ENCODE assay signal across 1 cellular context in the genomic region with DNA sequence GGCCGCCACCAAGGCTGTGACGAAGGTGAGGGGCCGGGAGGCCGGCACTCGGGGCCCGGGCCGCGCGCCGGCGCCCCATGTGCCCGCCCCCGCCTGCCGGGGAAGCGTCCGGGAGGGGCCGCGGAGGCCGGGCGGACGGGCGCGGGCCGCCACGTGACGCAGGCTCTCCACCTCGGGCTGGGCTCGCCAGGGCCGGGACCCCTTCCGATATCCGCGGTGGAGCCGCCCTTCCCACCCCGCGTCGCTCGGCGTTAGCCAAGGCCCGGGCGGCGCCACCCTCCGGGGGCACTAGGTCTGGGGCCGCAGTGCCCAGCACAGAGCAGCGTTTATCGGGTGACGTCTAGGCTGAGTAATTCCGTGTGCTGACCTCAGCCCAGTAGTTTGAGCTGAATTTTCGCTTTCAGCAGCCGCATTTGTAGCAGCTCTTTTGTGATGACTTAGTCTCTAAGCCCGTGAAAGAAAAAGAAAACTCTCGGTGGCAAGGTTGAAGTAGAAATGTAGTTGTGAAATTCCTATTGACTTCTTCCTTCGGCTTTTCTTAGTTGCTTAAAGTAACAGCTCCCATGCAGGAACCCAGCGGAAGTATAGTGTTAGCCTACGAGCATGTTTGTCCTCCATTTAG.
TF ChIP-seq lines count a peak whose summit lies in the region.

No MANE protein-coding gene starts in this region.

TF ChIP-seq in GM12878, 131 proteins besides CTCF, POLR2A, EP300 and RAD21 (continued from another document and continues in another):
- no peak for TF ChIP-seq HDAC6 (IDR thresholded peaks at IDR 0.05; ENCODE audit: unreplicated experiment)
- TF ChIP-seq POLR2AphosphoS2 (IDR thresholded peaks at IDR 0.05; ENCODE audit: low read depth, low read length) = no peak; the same call in 1 of the 2 replicates
- no peak for TF ChIP-seq GABPA (IDR thresholded peaks at IDR 0.05; ENCODE audit: low read depth)
- no peak for TF ChIP-seq SIX5 (IDR thresholded peaks at IDR 0.05; ENCODE audit: low read depth, low read length, severe bottlenecking)
- TF ChIP-seq TCF12 (IDR thresholded peaks at IDR 0.05; ENCODE audit: low read depth, low read length) = 0 out of 2 replicates have a peak, but pooled peaks have one; percentile 4
- TF ChIP-seq ESRRA (IDR thresholded peaks at IDR 0.05; ENCODE audit: low read length) = no peak
- TF ChIP-seq CBX5 (IDR thresholded peaks at IDR 0.05; ENCODE audit: low read depth) = no peak
- TF ChIP-seq MYC (IDR thresholded peaks at IDR 0.05; ENCODE audit: insufficient read depth, insufficient read length, insufficient replicate concordance, low read length, severe bottlenecking) = no peak
- TF ChIP-seq, protein P1, sequence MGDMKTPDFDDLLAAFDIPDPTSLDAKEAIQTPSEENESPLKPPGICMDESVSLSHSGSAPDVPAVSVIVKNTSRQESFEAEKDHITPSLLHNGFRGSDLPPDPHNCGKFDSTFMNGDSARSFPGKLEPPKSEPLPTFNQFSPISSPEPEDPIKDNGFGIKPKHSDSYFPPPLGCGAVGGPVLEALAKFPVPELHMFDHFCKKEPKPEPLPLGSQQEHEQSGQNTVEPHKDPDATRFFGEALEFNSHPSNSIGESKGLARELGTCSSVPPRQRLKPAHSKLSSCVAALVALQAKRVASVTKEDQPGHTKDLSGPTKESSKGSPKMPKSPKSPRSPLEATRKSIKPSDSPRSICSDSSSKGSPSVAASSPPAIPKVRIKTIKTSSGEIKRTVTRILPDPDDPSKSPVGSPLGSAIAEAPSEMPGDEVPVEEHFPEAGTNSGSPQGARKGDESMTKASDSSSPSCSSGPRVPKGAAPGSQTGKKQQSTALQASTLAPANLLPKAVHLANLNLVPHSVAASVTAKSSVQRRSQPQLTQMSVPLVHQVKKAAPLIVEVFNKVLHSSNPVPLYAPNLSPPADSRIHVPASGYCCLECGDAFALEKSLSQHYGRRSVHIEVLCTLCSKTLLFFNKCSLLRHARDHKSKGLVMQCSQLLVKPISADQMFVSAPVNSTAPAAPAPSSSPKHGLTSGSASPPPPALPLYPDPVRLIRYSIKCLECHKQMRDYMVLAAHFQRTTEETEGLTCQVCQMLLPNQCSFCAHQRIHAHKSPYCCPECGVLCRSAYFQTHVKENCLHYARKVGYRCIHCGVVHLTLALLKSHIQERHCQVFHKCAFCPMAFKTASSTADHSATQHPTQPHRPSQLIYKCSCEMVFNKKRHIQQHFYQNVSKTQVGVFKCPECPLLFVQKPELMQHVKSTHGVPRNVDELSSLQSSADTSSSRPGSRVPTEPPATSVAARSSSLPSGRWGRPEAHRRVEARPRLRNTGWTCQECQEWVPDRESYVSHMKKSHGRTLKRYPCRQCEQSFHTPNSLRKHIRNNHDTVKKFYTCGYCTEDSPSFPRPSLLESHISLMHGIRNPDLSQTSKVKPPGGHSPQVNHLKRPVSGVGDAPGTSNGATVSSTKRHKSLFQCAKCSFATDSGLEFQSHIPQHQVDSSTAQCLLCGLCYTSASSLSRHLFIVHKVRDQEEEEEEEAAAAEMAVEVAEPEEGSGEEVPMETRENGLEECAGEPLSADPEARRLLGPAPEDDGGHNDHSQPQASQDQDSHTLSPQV (IDR thresholded peaks at IDR 0.05) = no peak
- no peak for TF ChIP-seq TCF7 (IDR thresholded peaks at IDR 0.05; ENCODE audit: borderline replicate concordance)
- TF ChIP-seq CBX3 (IDR thresholded peaks at IDR 0.05; ENCODE audit: borderline replicate concordance, low read depth) = no peak
- TF ChIP-seq, protein P2, sequence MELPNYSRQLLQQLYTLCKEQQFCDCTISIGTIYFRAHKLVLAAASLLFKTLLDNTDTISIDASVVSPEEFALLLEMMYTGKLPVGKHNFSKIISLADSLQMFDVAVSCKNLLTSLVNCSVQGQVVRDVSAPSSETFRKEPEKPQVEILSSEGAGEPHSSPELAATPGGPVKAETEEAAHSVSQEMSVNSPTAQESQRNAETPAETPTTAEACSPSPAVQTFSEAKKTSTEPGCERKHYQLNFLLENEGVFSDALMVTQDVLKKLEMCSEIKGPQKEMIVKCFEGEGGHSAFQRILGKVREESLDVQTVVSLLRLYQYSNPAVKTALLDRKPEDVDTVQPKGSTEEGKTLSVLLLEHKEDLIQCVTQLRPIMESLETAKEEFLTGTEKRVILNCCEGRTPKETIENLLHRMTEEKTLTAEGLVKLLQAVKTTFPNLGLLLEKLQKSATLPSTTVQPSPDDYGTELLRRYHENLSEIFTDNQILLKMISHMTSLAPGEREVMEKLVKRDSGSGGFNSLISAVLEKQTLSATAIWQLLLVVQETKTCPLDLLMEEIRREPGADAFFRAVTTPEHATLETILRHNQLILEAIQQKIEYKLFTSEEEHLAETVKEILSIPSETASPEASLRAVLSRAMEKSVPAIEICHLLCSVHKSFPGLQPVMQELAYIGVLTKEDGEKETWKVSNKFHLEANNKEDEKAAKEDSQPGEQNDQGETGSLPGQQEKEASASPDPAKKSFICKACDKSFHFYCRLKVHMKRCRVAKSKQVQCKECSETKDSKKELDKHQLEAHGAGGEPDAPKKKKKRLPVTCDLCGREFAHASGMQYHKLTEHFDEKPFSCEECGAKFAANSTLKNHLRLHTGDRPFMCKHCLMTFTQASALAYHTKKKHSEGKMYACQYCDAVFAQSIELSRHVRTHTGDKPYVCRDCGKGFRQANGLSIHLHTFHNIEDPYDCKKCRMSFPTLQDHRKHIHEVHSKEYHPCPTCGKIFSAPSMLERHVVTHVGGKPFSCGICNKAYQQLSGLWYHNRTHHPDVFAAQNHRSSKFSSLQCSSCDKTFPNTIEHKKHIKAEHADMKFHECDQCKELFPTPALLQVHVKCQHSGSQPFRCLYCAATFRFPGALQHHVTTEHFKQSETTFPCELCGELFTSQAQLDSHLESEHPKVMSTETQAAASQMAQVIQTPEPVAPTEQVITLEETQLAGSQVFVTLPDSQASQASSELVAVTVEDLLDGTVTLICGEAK (IDR thresholded peaks at IDR 0.05; ENCODE audit: borderline replicate concordance) = peak; percentile 39; the same call in 1 of the 2 replicates
- TF ChIP-seq, protein P3, sequence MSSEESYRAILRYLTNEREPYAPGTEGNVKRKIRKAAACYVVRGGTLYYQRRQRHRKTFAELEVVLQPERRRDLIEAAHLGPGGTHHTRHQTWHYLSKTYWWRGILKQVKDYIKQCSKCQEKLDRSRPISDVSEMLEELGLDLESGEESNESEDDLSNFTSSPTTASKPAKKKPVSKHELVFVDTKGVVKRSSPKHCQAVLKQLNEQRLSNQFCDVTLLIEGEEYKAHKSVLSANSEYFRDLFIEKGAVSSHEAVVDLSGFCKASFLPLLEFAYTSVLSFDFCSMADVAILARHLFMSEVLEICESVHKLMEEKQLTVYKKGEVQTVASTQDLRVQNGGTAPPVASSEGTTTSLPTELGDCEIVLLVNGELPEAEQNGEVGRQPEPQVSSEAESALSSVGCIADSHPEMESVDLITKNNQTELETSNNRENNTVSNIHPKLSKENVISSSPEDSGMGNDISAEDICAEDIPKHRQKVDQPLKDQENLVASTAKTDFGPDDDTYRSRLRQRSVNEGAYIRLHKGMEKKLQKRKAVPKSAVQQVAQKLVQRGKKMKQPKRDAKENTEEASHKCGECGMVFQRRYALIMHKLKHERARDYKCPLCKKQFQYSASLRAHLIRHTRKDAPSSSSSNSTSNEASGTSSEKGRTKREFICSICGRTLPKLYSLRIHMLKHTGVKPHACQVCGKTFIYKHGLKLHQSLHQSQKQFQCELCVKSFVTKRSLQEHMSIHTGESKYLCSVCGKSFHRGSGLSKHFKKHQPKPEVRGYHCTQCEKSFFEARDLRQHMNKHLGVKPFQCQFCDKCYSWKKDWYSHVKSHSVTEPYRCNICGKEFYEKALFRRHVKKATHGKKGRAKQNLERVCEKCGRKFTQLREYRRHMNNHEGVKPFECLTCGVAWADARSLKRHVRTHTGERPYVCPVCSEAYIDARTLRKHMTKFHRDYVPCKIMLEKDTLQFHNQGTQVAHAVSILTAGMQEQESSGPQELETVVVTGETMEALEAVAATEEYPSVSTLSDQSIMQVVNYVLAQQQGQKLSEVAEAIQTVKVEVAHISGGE (CRISPR knock-in tag; IDR thresholded peaks at IDR 0.05) = no peak
- TF ChIP-seq KLF5 (IDR thresholded peaks at IDR 0.05; ENCODE audit: partially characterized antibody) = peak; percentile 43
- TF ChIP-seq CBFB (IDR thresholded peaks at IDR 0.05; ENCODE audit: low read depth) = 0 out of 2 replicates have a peak, but pooled peaks have one; percentile 45
- no peak for TF ChIP-seq FOS (IDR thresholded peaks at IDR 0.05; ENCODE audit: borderline replicate concordance, extremely low read depth, insufficient read length)
- TF ChIP-seq NR2C2 (IDR thresholded peaks at IDR 0.05; ENCODE audit: borderline replicate concordance, control insufficient read depth, insufficient read length, low read depth) = no peak
- TF ChIP-seq ATF7 (IDR thresholded peaks at IDR 0.05; ENCODE audit: low read depth) = peak; percentile 82
- TF ChIP-seq, protein P4, sequence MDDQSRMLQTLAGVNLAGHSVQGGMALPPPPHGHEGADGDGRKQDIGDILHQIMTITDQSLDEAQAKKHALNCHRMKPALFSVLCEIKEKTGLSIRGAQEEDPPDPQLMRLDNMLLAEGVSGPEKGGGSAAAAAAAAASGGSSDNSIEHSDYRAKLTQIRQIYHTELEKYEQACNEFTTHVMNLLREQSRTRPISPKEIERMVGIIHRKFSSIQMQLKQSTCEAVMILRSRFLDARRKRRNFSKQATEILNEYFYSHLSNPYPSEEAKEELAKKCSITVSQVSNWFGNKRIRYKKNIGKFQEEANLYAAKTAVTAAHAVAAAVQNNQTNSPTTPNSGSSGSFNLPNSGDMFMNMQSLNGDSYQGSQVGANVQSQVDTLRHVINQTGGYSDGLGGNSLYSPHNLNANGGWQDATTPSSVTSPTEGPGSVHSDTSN (IDR thresholded peaks at IDR 0.05; ENCODE audit: insufficient replicate concordance, low read depth, low read length) = no peak
- TF ChIP-seq SUZ12 (IDR thresholded peaks at IDR 0.05; ENCODE audit: unreplicated experiment) = no peak
- TF ChIP-seq ZNF384 (IDR thresholded peaks at IDR 0.05; ENCODE audit: borderline replicate concordance, low read depth, low read length) = no peak
- TF ChIP-seq ZZZ3 (IDR thresholded peaks at IDR 0.05; ENCODE audit: control insufficient read depth, insufficient read length, low read depth) = no peak
- TF ChIP-seq NBN (IDR thresholded peaks at IDR 0.05) = peak; percentile 62; the same call in 1 of the 2 replicates
- TF ChIP-seq RELA (IDR thresholded peaks at IDR 0.05; ENCODE audit: borderline replicate concordance, partially characterized antibody) = peak; percentile 37
- TF ChIP-seq, protein P5, sequence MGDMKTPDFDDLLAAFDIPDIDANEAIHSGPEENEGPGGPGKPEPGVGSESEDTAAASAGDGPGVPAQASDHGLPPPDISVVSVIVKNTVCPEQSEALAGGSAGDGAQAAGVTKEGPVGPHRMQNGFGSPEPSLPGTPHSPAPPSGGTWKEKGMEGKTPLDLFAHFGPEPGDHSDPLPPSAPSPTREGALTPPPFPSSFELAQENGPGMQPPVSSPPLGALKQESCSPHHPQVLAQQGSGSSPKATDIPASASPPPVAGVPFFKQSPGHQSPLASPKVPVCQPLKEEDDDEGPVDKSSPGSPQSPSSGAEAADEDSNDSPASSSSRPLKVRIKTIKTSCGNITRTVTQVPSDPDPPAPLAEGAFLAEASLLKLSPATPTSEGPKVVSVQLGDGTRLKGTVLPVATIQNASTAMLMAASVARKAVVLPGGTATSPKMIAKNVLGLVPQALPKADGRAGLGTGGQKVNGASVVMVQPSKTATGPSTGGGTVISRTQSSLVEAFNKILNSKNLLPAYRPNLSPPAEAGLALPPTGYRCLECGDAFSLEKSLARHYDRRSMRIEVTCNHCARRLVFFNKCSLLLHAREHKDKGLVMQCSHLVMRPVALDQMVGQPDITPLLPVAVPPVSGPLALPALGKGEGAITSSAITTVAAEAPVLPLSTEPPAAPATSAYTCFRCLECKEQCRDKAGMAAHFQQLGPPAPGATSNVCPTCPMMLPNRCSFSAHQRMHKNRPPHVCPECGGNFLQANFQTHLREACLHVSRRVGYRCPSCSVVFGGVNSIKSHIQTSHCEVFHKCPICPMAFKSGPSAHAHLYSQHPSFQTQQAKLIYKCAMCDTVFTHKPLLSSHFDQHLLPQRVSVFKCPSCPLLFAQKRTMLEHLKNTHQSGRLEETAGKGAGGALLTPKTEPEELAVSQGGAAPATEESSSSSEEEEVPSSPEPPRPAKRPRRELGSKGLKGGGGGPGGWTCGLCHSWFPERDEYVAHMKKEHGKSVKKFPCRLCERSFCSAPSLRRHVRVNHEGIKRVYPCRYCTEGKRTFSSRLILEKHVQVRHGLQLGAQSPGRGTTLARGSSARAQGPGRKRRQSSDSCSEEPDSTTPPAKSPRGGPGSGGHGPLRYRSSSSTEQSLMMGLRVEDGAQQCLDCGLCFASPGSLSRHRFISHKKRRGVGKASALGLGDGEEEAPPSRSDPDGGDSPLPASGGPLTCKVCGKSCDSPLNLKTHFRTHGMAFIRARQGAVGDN (IDR thresholded peaks at IDR 0.05) = peak; percentile 42
- TF ChIP-seq, protein P6, sequence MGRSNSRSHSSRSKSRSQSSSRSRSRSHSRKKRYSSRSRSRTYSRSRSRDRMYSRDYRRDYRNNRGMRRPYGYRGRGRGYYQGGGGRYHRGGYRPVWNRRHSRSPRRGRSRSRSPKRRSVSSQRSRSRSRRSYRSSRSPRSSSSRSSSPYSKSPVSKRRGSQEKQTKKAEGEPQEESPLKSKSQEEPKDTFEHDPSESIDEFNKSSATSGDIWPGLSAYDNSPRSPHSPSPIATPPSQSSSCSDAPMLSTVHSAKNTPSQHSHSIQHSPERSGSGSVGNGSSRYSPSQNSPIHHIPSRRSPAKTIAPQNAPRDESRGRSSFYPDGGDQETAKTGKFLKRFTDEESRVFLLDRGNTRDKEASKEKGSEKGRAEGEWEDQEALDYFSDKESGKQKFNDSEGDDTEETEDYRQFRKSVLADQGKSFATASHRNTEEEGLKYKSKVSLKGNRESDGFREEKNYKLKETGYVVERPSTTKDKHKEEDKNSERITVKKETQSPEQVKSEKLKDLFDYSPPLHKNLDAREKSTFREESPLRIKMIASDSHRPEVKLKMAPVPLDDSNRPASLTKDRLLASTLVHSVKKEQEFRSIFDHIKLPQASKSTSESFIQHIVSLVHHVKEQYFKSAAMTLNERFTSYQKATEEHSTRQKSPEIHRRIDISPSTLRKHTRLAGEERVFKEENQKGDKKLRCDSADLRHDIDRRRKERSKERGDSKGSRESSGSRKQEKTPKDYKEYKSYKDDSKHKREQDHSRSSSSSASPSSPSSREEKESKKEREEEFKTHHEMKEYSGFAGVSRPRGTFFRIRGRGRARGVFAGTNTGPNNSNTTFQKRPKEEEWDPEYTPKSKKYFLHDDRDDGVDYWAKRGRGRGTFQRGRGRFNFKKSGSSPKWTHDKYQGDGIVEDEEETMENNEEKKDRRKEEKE (IDR thresholded peaks at IDR 0.05) = peak; percentile 65; the same call in 1 of the 2 replicates
- TF ChIP-seq RBBP5 (conservative IDR thresholded peaks at IDR 0.05) = no peak
- no peak for TF ChIP-seq HCFC1 (IDR thresholded peaks at IDR 0.05; ENCODE audit: low read length)
- 0 out of 2 replicates have a peak, but pooled peaks have one; percentile 48 for TF ChIP-seq BCL11A (IDR thresholded peaks at IDR 0.05; ENCODE audit: low read depth, low read length)
- TF ChIP-seq, protein P7, sequence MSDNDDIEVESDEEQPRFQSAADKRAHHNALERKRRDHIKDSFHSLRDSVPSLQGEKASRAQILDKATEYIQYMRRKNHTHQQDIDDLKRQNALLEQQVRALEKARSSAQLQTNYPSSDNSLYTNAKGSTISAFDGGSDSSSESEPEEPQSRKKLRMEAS (IDR thresholded peaks at IDR 0.05; ENCODE audit: low read depth, low read length) = no peak
- TF ChIP-seq ETV6 (conservative IDR thresholded peaks at IDR 0.05 in 1 of 2, IDR thresholded peaks at IDR 0.05 in 1 of 2; ENCODE audit: borderline replicate concordance in 1 of 2, low read depth in 1 of 2) = no peak
- TF ChIP-seq CHD4 (IDR thresholded peaks at IDR 0.05) = no peak
- peak; percentile 24; the same call in 1 of the 2 replicates for TF ChIP-seq SIN3A (IDR thresholded peaks at IDR 0.05; ENCODE audit: low read depth, low read length)
- no peak for TF ChIP-seq ZNF24 (IDR thresholded peaks at IDR 0.05)
- TF ChIP-seq FOXK2 (IDR thresholded peaks at IDR 0.05) = no peak
- no peak for TF ChIP-seq KDM1A (IDR thresholded peaks at IDR 0.05; ENCODE audit: borderline replicate concordance)
